Comparison of ENCODE assay signal across 8 cellular contexts in genomic region chr19:44142014-44142523, GRCh38. TPM values are rescaled to one million over a fixed set of nuclear protein-coding genes. Genes with fewer than 3 reads are reported as not detected.
DNase-seq lines count a peak whose midpoint lies in the region; ATAC-seq, FAIRE-seq and TF ChIP-seq lines count a peak whose summit lies in the region.

No MANE protein-coding gene starts in this region.

- no peak overlapping the region for H3K27ac ChIP-seq in PC-9
- peak overlapping the region in 22 of 59 donors; percentile 4 to 88 (median 78) for H3K27ac ChIP-seq in dorsolateral prefrontal cortex

- H3F3A ChIP-seq in PC-9 (ENCODE audit: insufficient read depth, low read depth): no peaks in the 10 kb centered on the region

- 0 out of 2 replicates have a peak, but pooled peaks cover 8% of the 10 kb centered on the region for H3K79me2 ChIP-seq in PC-9 (ENCODE audit: low read depth)

- H3K27me3 Mint-ChIP-seq in activated CD4-positive, alpha-beta T cell treated with anti-CD3 and anti-CD28 coated beads for 36 hours: no peaks in the 10 kb centered on the region
- no peaks in the 10 kb centered on the region for H3K27me3 Mint-ChIP-seq in mesothelial cell of epicardium (ENCODE audit: low read depth)

- peaks cover 3% of the 10 kb centered on the region; the same call in 1 of the 2 replicates for H3K9me3 ChIP-seq in PC-9 (ENCODE audit: insufficient read depth, low read depth)

- H4K20me1 ChIP-seq in PC-9 (ENCODE audit: insufficient read depth): peaks cover 3% of the 10 kb centered on the region; the same call in 1 of the 2 replicates

- ATAC-seq in activated CD4-positive, alpha-beta T cell treated with anti-CD3 and anti-CD28 coated beads for 36 hours: peak; percentile 17
- no peak for ATAC-seq in GM19463 (IDR thresholded peaks at IDR 0.05; ENCODE audit: unreplicated experiment)
- ATAC-seq in GM21786 (IDR thresholded peaks at IDR 0.05; ENCODE audit: unreplicated experiment): no peak

- H3K4me3 Mint-ChIP-seq in activated CD4-positive, alpha-beta T cell treated with anti-CD3 and anti-CD28 coated beads for 36 hours: peak overlapping the region; percentile 92
- H3K4me3 Mint-ChIP-seq in mesothelial cell of epicardium: peak overlapping the region; percentile 96

- FAIRE-seq in urothelium cell line (lab: Jason Lieb, UNC): no peak

- H3K27me3 ChIP-seq in PC-9 (ENCODE audit: insufficient read depth, low read depth) (no peaks in the 10 kb centered on the region), dorsolateral prefrontal cortex (no peaks in the 10 kb centered on the region)

- H3K27ac Mint-ChIP-seq in activated CD4-positive, alpha-beta T cell treated with anti-CD3 and anti-CD28 coated beads for 36 hours: peak overlapping the region; percentile 94
- H3K27ac Mint-ChIP-seq in mesothelial cell of epicardium: peak overlapping the region; percentile 87

- peak overlapping the region; percentile 81 for H3K4me3 ChIP-seq in PC-9
- peak overlapping the region; percentile 68 to 99 (median 92) for H3K4me3 ChIP-seq in dorsolateral prefrontal cortex

- H3K9me3 Mint-ChIP-seq in activated CD4-positive, alpha-beta T cell treated with anti-CD3 and anti-CD28 coated beads for 36 hours (ENCODE audit: low read depth): peaks cover 3% of the 10 kb centered on the region
- peaks cover 5% of the 10 kb centered on the region for H3K9me3 Mint-ChIP-seq in mesothelial cell of epicardium

- TF ChIP-seq CTCF in PC-9 (conservative IDR thresholded peaks at IDR 0.05): no peak
- no peak for TF ChIP-seq CTCF in dorsolateral prefrontal cortex (IDR thresholded peaks at IDR 0.05 in 54 of 56, conservative IDR thresholded peaks at IDR 0.05 in 2 of 56; ENCODE audit: low read depth in 1 of 56, partially characterized antibody in 56 of 56)
- TF ChIP-seq CTCF in mesothelial cell of epicardium (IDR thresholded peaks at IDR 0.05; ENCODE audit: unreplicated experiment): no peak

- peak overlapping the region; percentile 93 for H2AFZ ChIP-seq in PC-9

- H3K4me2 ChIP-seq in PC-9: peak overlapping the region; percentile 77

- H3K9me2 ChIP-seq in PC-9 (ENCODE audit: insufficient read depth): no peaks in the 10 kb centered on the region

- DNase-seq in activated CD4-positive, alpha-beta T cell treated with anti-CD3 and anti-CD28 coated beads for 36 hours: peak; percentile 24
- no peak for DNase-seq in activated CD4-positive, alpha-beta T cell treated with anti-CD3 and anti-CD28 coated beads for 4 hours
- no peak for DNase-seq in PC-9
- peak in 2 of 10 donors; percentile 3 to 41 for DNase-seq in dorsolateral prefrontal cortex
- no peak for DNase-seq in mesothelial cell of epicardium (ENCODE audit: low spot score in 2 of 2, unreplicated experiment in 2 of 2)
- peak; percentile 6 for DNase-seq in urothelium cell line (ENCODE audit: low spot score)

- CTCF ChIA-PET in activated CD4-positive, alpha-beta T cell treated with anti-CD3 and anti-CD28 coated beads for 36 hours (lab: Charles Lee): interaction anchor here (0.7 to 0.9 kb wide), 3 partner anchors 25 to 375 kb away, joined by 3 to 4 read pairs (median 3); no protein-coding TSS in a partner anchor
- CTCF ChIA-PET in PC-9 (lab: Charles Lee): no interaction called here

- peaks cover 18% of the 10 kb centered on the region; the same call in 1 of the 2 replicates for H3K4me1 ChIP-seq in PC-9 (replicated peaks; ENCODE audit: insufficient read depth)

- H3K36me3 Mint-ChIP-seq in activated CD4-positive, alpha-beta T cell treated with anti-CD3 and anti-CD28 coated beads for 36 hours (ENCODE audit: low read depth): peaks cover 27% of the 10 kb centered on the region
- H3K36me3 Mint-ChIP-seq in mesothelial cell of epicardium: peaks cover 12% of the 10 kb centered on the region

- intact Hi-C loops in activated CD4-positive, alpha-beta T cell treated with anti-CD3 and anti-CD28 coated beads for 36 hours (cut with DNase I, micrococcal nuclease): no loop called here
- intact Hi-C loops in PC-9 (cut with micrococcal nuclease; ENCODE audit: unreplicated experiment): no loop called here
- intact Hi-C loops in dorsolateral prefrontal cortex (cut with DNase I): no loop called here

- peaks cover 12% of the 10 kb centered on the region for H3K4me1 Mint-ChIP-seq in activated CD4-positive, alpha-beta T cell treated with anti-CD3 and anti-CD28 coated beads for 36 hours
- H3K4me1 Mint-ChIP-seq in mesothelial cell of epicardium: peaks cover 21% of the 10 kb centered on the region

- peaks cover 16% of the 10 kb centered on the region for H3K36me3 ChIP-seq in PC-9 (ENCODE audit: low read depth)

- POLR2A ChIA-PET in activated CD4-positive, alpha-beta T cell treated with anti-CD3 and anti-CD28 coated beads for 36 hours (lab: Charles Lee): no interaction called here
- POLR2A ChIA-PET in PC-9 (lab: Charles Lee; ENCODE audit: unreplicated experiment): no interaction called here

- no TSS peak for BruUV-seq in PC-9 (replicated peaks; lab: Mats Ljungman, UMichigan)

RNA-seq across cellular contexts. Expression of gene ZNF234, which starts 0.7 kb away (rescaled TPM):
- 10 to 100 TPM in 1 of 2 experiments, 1 to 10 TPM in 1; 7.9 to 10.4 TPM for total RNA-seq in activated CD4-positive, alpha-beta T cell treated with anti-CD3 and anti-CD28 coated beads for 36 hours
- total RNA-seq in PC-9 (2021) (6.0 and 8.6 TPM in 2 replicates), dorsolateral prefrontal cortex (10 to 100 TPM in 117 of 120 experiments, 1 to 10 TPM in 3; 8.8 to 27.0 (median 15.6) TPM), mesothelial cell of epicardium (18.9 to 19.5 TPM (median 19.3 TPM) in 3 replicates)

RNA-seq across cellular contexts. Expression of gene ZNF226, which starts 22.8 kb away (rescaled TPM):
- 10 to 100 TPM; 11.3 to 15.2 TPM for total RNA-seq in activated CD4-positive, alpha-beta T cell treated with anti-CD3 and anti-CD28 coated beads for 36 hours
- total RNA-seq in PC-9 (2021) (12.9 and 21.7 TPM in 2 replicates), dorsolateral prefrontal cortex (10 to 100 TPM; 33.2 to 72.4 (median 51.4) TPM), mesothelial cell of epicardium (36.2 to 38.2 TPM (median 38.2 TPM) in 3 replicates)

RNA-seq across cellular contexts. Expression of gene ZNF225, which starts 28.9 kb away (rescaled TPM):
- total RNA-seq in activated CD4-positive, alpha-beta T cell treated with anti-CD3 and anti-CD28 coated beads for 36 hours: 1 to 10 TPM; 2.6 to 3.1 TPM
- total RNA-seq in PC-9 (2021): 3.5 and 5.4 TPM in 2 replicates
- 10 to 100 TPM in 15 of 120 experiments, 1 to 10 TPM in 105; 4.5 to 14.2 (median 8.2) TPM for total RNA-seq in dorsolateral prefrontal cortex
- 7.2 to 7.9 TPM (median 7.4 TPM) in 3 replicates for total RNA-seq in mesothelial cell of epicardium

RNA-seq across cellular contexts. Expression of gene ZNF224, which starts 47.9 kb away (rescaled TPM):
- total RNA-seq in activated CD4-positive, alpha-beta T cell treated with anti-CD3 and anti-CD28 coated beads for 36 hours: 10 to 100 TPM; 12.6 to 13.9 TPM
- total RNA-seq in PC-9 (2021) (29.3 and 30.9 TPM in 2 replicates), dorsolateral prefrontal cortex (10 to 100 TPM; 25.6 to 58.3 (median 42.2) TPM), mesothelial cell of epicardium (39.1 to 42.0 TPM (median 42.0 TPM) in 3 replicates)

Comparison
In these comparisons a context has a peak if more than half of its experiments do, and no peak if none do; other contexts are left out.
1. DNase-seq: peak in activated CD4-positive, alpha-beta T cell treated with anti-CD3 and anti-CD28 coated beads for 36 hours (single experiment) and urothelium cell line (single experiment); none in activated CD4-positive, alpha-beta T cell treated with anti-CD3 and anti-CD28 coated beads for 4 hours (0 of 2), PC-9 (0 of 2) and mesothelial cell of epicardium (0 of 2).